ENCODE assay signal across 8 cellular contexts in the genomic region with DNA sequence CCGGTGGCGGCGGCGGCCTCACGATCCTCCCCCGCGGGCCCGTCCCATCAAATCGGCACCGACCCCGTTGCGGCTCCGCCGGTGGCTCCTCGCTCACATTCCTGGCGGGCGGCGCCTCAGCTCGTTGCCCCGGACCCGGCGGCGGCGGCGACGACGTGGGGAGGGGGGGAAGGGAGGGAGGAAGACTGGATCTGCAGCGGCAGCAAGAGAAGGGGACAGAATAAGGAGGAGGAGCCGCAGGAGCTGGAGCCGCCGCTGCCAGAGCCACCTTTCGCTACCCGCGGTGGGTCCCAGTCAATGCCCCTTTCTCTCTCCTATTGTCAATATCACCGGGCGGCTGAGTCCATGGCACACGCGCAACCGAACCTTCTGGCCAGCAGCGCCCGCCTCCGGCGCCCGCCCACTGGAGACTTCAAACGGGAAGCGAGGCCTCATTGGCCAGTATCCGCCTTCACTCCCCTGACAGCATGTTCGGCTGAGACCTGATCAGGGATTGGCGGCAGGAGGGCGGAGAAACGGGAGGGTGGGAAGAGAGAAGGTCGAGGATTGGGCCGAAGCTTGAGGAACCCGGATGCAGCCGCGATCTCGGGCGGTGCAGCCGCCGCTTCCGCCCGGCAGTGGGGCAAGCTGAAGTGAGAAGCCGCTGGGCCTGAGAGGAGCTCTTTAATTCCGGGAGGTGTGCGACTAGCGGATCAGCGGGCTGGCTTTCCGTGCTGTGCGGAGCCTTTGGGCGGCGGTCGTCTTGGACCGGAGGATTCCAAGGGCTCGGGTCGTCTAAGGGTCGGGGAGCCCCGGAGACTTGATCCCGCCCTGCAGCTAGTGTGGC. TPM values are rescaled to one million over a fixed set of nuclear protein-coding genes. Genes with fewer than 3 reads are reported as not detected.
DNase-seq lines count a peak whose midpoint lies in the region; ATAC-seq and TF ChIP-seq lines count a peak whose summit lies in the region.

A gene (minus strand): TSS at position 378 of the 826 bp plus-strand sequence. CDS start 3,692 bp downstream, outside the sequence.

- H4K5ac ChIP-seq in IMR-90 (ENCODE audit: low read depth, low read length) = peak within 1 kb of the TSS; percentile 41

- H3K9ac ChIP-seq in IMR-90 (ENCODE audit: low read depth, low read length) = peak within 1 kb of the TSS; percentile 81

- peak; percentile 96 for ATAC-seq in GM21528 (IDR thresholded peaks at IDR 0.05; ENCODE audit: low FRiP score, unreplicated experiment)
- peak; percentile 97 for ATAC-seq in IMR-90 (ENCODE audit: low read depth)

- H4K8ac ChIP-seq in IMR-90 (ENCODE audit: low read depth in 2 of 2, low read length in 2 of 2) = peak within 1 kb of the TSS; percentile 49 to 94

- no peaks in the 10 kb centered on the region for H3K9me1 ChIP-seq in IMR-90 (ENCODE audit: insufficient read depth, low read length)

- H3K27me3 ChIP-seq in IMR-90 (ENCODE audit: control insufficient read depth, insufficient read depth, low read length) = no peaks in the 10 kb centered on the region

- H3K27ac ChIP-seq in IMR-90 (ENCODE audit: insufficient read depth, low read length) = peak within 1 kb of the TSS; percentile 80

- H3K36me3 ChIP-seq in IMR-90 (ENCODE audit: control insufficient read depth, insufficient read depth, low read length) = peaks cover 4% of the 10 kb centered on the region

- H3K4ac ChIP-seq in IMR-90 (ENCODE audit: low read depth, low read length) = peak within 1 kb of the TSS; percentile 77

- H3K23ac ChIP-seq in IMR-90 (ENCODE audit: low read depth, low read length) = peak within 1 kb of the TSS; percentile 74; the same call in 1 of the 2 replicates

- peaks cover 0 to 24% of the 10 kb centered on the region in 2 experiments; a peak in 2 of 4 replicates for H3K79me1 ChIP-seq in IMR-90 (ENCODE audit: low read depth in 1 of 2, low read length in 2 of 2)

- peak; percentile 99 for DNase-seq in DMS 273 (lab: John Stamatoyannopoulos, UW; ENCODE audit: unreplicated experiment)
- peak; percentile 99 for DNase-seq in IMR-90
- DNase-seq in OCI-M1 (lab: John Stamatoyannopoulos, UW) = peak; percentile 97
- peak; percentile 96 for DNase-seq in activated T-cell treated with anti-CD3 and anti-CD28 coated beads for 24 hours (ENCODE audit: low read depth)
- DNase-seq in epidermal melanocyte (ENCODE audit: insufficient read length, low spot score) = peak; percentile 93
- DNase-seq in middle frontal gyrus (ENCODE audit: extremely low spot score, low spot score) = peak; percentile 94
- DNase-seq in stimulated activated CD8-positive, alpha-beta memory T cell treated with anti-CD3 and anti-CD28 coated beads, Interleukin-2, amount 100 ng/mL, for 48 hours (ENCODE audit: low read depth in 2 of 2) = peak; percentile 91 to 95

- no peak within 1 kb of the TSS for H2BK20ac ChIP-seq in IMR-90 (ENCODE audit: low read depth, low read length)

- in situ Hi-C loops in IMR-90 (cut with MboI; ENCODE audit: low sequenced_read_pairs) = no loop called here

- H2AFZ ChIP-seq in IMR-90 (replicated peaks; ENCODE audit: low read length, poor library complexity) = peak within 1 kb of the TSS; percentile 95

- peak within 1 kb of the TSS; percentile 97 for H3K4me2 ChIP-seq in IMR-90 (ENCODE audit: low read depth, low read length)

- H2AK5ac ChIP-seq in IMR-90 (ENCODE audit: low read depth, low read length) = peak within 1 kb of the TSS; percentile 7; the same call in 1 of the 2 replicates

- CTCF ChIA-PET in IMR-90 (lab: Yijun Ruan, JAX) = interaction anchor here (0.9 to 1.5 kb wide), 2 partner anchors 154 to 160 kb away, joined by 3 to 5 read pairs; no protein-coding TSS in a partner anchor

- 0 out of 2 replicates have a peak, but pooled peaks have one; percentile 14 for TF ChIP-seq RAD21 in IMR-90 (IDR thresholded peaks at IDR 0.05; ENCODE audit: low read length)

- H3K18ac ChIP-seq in IMR-90 (ENCODE audit: low read depth, low read length) = peak within 1 kb of the TSS; percentile 10; the same call in 1 of the 2 replicates

- TF ChIP-seq POLR2A in IMR-90 (IDR thresholded peaks at IDR 0.05; ENCODE audit: low read depth, low read length) = peak; percentile 84

- H3K4me1 ChIP-seq in IMR-90 (ENCODE audit: control insufficient read depth, insufficient read depth, low read length) = no peaks in the 10 kb centered on the region

- peak within 1 kb of the TSS; percentile 94 for H2AK9ac ChIP-seq in IMR-90 (replicated peaks; ENCODE audit: low read depth, low read length, poor library complexity)

- H2BK15ac ChIP-seq in IMR-90 (ENCODE audit: low read depth, low read length) = no peak within 1 kb of the TSS

- H4K20me1 ChIP-seq in IMR-90 (ENCODE audit: insufficient read depth, low read length) = peaks cover 15% of the 10 kb centered on the region

- peak within 1 kb of the TSS; percentile 35; the same call in 1 of the 2 replicates for H2BK120ac ChIP-seq in IMR-90 (ENCODE audit: low read depth, low read length)

- peak within 1 kb of the TSS; percentile 72 for H3K4me3 ChIP-seq in IMR-90 (ENCODE audit: insufficient read depth, low read depth, low read length)

- peak within 1 kb of the TSS; percentile 61 for H2BK5ac ChIP-seq in IMR-90 (ENCODE audit: low read depth, low read length, poor library complexity, severe bottlenecking)

- POLR2A ChIA-PET in IMR-90 (lab: Charles Lee; ENCODE audit: unreplicated experiment) = interaction anchor here (0.5 to 1.5 kb wide), 4 partner anchors 26 to 892 kb away, joined by 3 to 9 read pairs (median 4); no protein-coding TSS in a partner anchor

- 0% methylated on average over 18 of the region's 78 CpGs; no CpG with 5 or more reads in 1 of the 2 experiments for WGBS in IMR-90 (ENCODE audit: extremely low coverage in 2 of 2, insufficient read length in 1 of 2), 2 experiments

- H3K56ac ChIP-seq in IMR-90 (ENCODE audit: extremely low read depth, insufficient read depth, low read length) = peak within 1 kb of the TSS; percentile 73

- H4K91ac ChIP-seq in IMR-90 (ENCODE audit: insufficient read depth, low read depth, low read length) = peak within 1 kb of the TSS; percentile 72

- no peaks in the 10 kb centered on the region for H3K9me3 ChIP-seq in IMR-90 (ENCODE audit: control insufficient read depth, insufficient read depth, low read length)

- peak within 1 kb of the TSS; percentile 86 for H3K14ac ChIP-seq in IMR-90 (replicated peaks; ENCODE audit: low read depth, low read length)

- intact Hi-C loops in IMR-90 (cut with micrococcal nuclease) = loop anchor here (1.0 to 10.0 kb wide), 6 partner anchors 71 to 1378 kb away; a partner anchor contains a TSS

- dilution Hi-C loops in IMR-90 (cut with HindIII; ENCODE audit: low sequenced_read_pairs, unreplicated experiment) = no loop called here

- TF ChIP-seq CTCF in IMR-90 (conservative IDR thresholded peaks at IDR 0.05; ENCODE audit: low read depth, low read length) = no peak

- TSS peak; percentile 80 for BruUV-seq in IMR-90 (replicated peaks; lab: Mats Ljungman, UMichigan)

TF ChIP-seq in IMR-90, 13 proteins besides CTCF, POLR2A, EP300 and RAD21:
- TF ChIP-seq, protein P1, sequence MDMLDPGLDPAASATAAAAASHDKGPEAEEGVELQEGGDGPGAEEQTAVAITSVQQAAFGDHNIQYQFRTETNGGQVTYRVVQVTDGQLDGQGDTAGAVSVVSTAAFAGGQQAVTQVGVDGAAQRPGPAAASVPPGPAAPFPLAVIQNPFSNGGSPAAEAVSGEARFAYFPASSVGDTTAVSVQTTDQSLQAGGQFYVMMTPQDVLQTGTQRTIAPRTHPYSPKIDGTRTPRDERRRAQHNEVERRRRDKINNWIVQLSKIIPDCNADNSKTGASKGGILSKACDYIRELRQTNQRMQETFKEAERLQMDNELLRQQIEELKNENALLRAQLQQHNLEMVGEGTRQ (IDR thresholded peaks at IDR 0.05; ENCODE audit: low read depth, low read length) = no peak
- peak; percentile 45; the same call in 1 of the 2 replicates for TF ChIP-seq MAZ (IDR thresholded peaks at IDR 0.05; ENCODE audit: borderline replicate concordance, low read depth, low read length)
- no peak for TF ChIP-seq RFX5 (IDR thresholded peaks at IDR 0.05; ENCODE audit: low read depth, low read length)
- no peak; the same call in 1 of the 2 replicates for TF ChIP-seq BHLHE40 (IDR thresholded peaks at IDR 0.05; ENCODE audit: low read depth, low read length)
- no peak for TF ChIP-seq RCOR1 (IDR thresholded peaks at IDR 0.05; ENCODE audit: insufficient replicate concordance, low read length)
- no peak for TF ChIP-seq CEBPB (IDR thresholded peaks at IDR 0.05; ENCODE audit: low read depth, low read length)
- peak; percentile 38; the same call in 1 of the 2 replicates for TF ChIP-seq FOS (IDR thresholded peaks at IDR 0.05; ENCODE audit: low read depth, low read length)
- no peak; the same call in 1 of the 2 replicates for TF ChIP-seq MXI1 (IDR thresholded peaks at IDR 0.05; ENCODE audit: borderline replicate concordance, low read depth, low read length)

RNA-seq across cellular contexts. Expression of the gene that starts here (rescaled TPM):
- total RNA-seq in IMR-90 (2012; rRNA removed) = 12.2 and 21.1 TPM in 2 replicates
- polyA plus RNA-seq in IMR-90 (2012; rRNA removed) = 6.5 and 9.7 TPM in 2 replicates
- 4.6 and 5.1 TPM in 2 replicates for polyA plus RNA-seq in IMR-90 (2012; cell fraction: cytosol; rRNA removed)
- polyA plus RNA-seq in IMR-90 (2012; cell fraction: nucleus; rRNA removed; ENCODE audit: low replicate concordance) = 6.4 and 8.1 TPM in 2 replicates

Comparison
In these comparisons a context has a peak if more than half of its experiments do, and no peak if none do; other contexts are left out.
1. Peak in every context shown above with its lines: DNase-seq, ATAC-seq, H3K4me3 ChIP-seq and H3K27ac ChIP-seq.